ENCODE assay signal across 12 cellular contexts in genomic region chr7:129609666-129610065, GRCh38. TPM values are rescaled to one million over a fixed set of nuclear protein-coding genes. Genes with fewer than 3 reads are reported as not detected.
DNase-seq lines count a peak whose midpoint lies in the region; ATAC-seq, FAIRE-seq and TF ChIP-seq lines count a peak whose summit lies in the region.
"Had no signal": no experiment of that assay in that cellular context is flagged by ENCODE, and none has a peak within 500 bp of the region (broad histone marks: within the 10 kb centered on the region; RNA-seq: fewer than 3 reads in every experiment).

No MANE protein-coding gene starts in this region.

- H3K27me3 Mint-ChIP-seq in glutamatergic neuron (ENCODE audit: unreplicated experiment) (peaks cover 8% of the 10 kb centered on the region), type B pancreatic cell (no peaks in the 10 kb centered on the region)

- H3K4me3 Mint-ChIP-seq in glutamatergic neuron (ENCODE audit: unreplicated experiment): peak overlapping the region; percentile 98
- peak overlapping the region; percentile 99 for H3K4me3 Mint-ChIP-seq in type B pancreatic cell

- no peaks in the 10 kb centered on the region for H3K36me3 Mint-ChIP-seq in glutamatergic neuron (ENCODE audit: unreplicated experiment)
- H3K36me3 Mint-ChIP-seq in type B pancreatic cell: peaks cover 32% of the 10 kb centered on the region

- intact Hi-C loops in left ventricle myocardium inferior (cut with micrococcal nuclease) (no loop called here), Right ventricle myocardium inferior (cut with DNase I) (loop anchor here (5.0 kb wide), 1 partner anchor 38 kb away; no protein-coding TSS in a partner anchor)

- TF ChIP-seq CTCF in left ventricle myocardium inferior (IDR thresholded peaks at IDR 0.05; ENCODE audit: borderline replicate concordance): no peak
- no peak for TF ChIP-seq CTCF in glutamatergic neuron (IDR thresholded peaks at IDR 0.05; ENCODE audit: partially characterized antibody, unreplicated experiment)
- TF ChIP-seq CTCF in type B pancreatic cell (conservative IDR thresholded peaks at IDR 0.05): no peak

- H3K9me3 ChIP-seq in left ventricle myocardium inferior (replicated peaks): no peaks in the 10 kb centered on the region
- H3K9me3 ChIP-seq: gastrocnemius medialis had no signal

- H3K9me3 Mint-ChIP-seq in glutamatergic neuron (ENCODE audit: unreplicated experiment) (peaks cover 26% of the 10 kb centered on the region), type B pancreatic cell (no peaks in the 10 kb centered on the region)

- no peak for ATAC-seq in Right ventricle myocardium inferior
- ATAC-seq in HG03196 (IDR thresholded peaks at IDR 0.05; ENCODE audit: unreplicated experiment): no peak
- ATAC-seq: gastrocnemius medialis had no signal

- peaks cover 5% of the 10 kb centered on the region for H3K4me1 Mint-ChIP-seq in glutamatergic neuron (ENCODE audit: low read depth, unreplicated experiment)
- peaks cover 20% of the 10 kb centered on the region for H3K4me1 Mint-ChIP-seq in type B pancreatic cell (ENCODE audit: unreplicated experiment)

- TF ChIP-seq POLR2A in GM12891 (IDR thresholded peaks at IDR 0.05; ENCODE audit: low read depth, low read length): no peak

- peak overlapping the region; percentile 9 for H3K27ac Mint-ChIP-seq in glutamatergic neuron (ENCODE audit: unreplicated experiment)
- H3K27ac Mint-ChIP-seq in type B pancreatic cell: peak overlapping the region; percentile 96

- H3K27ac ChIP-seq in left ventricle myocardium inferior (replicated peaks): no peak overlapping the region

- FAIRE-seq in GM12891 (lab: Jason Lieb, UNC): no peak

- no peaks in the 10 kb centered on the region for H3K27me3 ChIP-seq in left ventricle myocardium inferior (ENCODE audit: low read depth)
- H3K27me3 ChIP-seq: gastrocnemius medialis had no signal

- H3K36me3 ChIP-seq in left ventricle myocardium inferior: peaks cover 7% of the 10 kb centered on the region
- H3K36me3 ChIP-seq: gastrocnemius medialis had no signal

- H3K4me3 ChIP-seq in left ventricle myocardium inferior: peak overlapping the region; percentile 90

- DNase-seq in left ventricle myocardium inferior: no peak
- no peak for DNase-seq in Right ventricle myocardium inferior (ENCODE audit: missing footprints)
- peak; percentile 26 for DNase-seq in SW480 (ENCODE audit: low spot score)
- no peak for DNase-seq in glutamatergic neuron
- no peak for DNase-seq in type B pancreatic cell (ENCODE audit: extremely low spot score, unreplicated experiment)
- no peak for DNase-seq in GM12891 (ENCODE audit: insufficient read length, low spot score)
- DNase-seq in NCI-H1436 (lab: John Stamatoyannopoulos, UW): no peak
- DNase-seq: cortex of kidney, gastrocnemius medialis, NCI-H510A, SW 1271 had no signal

- H3K4me1 ChIP-seq in left ventricle myocardium inferior: peaks cover 45% of the 10 kb centered on the region

TF ChIP-seq in GM12891, 5 proteins besides CTCF, POLR2A, EP300 and RAD21:
- no peak for TF ChIP-seq TAF1 (IDR thresholded peaks at IDR 0.05; ENCODE audit: low read depth, low read length)
- no peak for TF ChIP-seq POU2F2 (IDR thresholded peaks at IDR 0.05; ENCODE audit: low read depth, low read length)
- TF ChIP-seq PAX5 (IDR thresholded peaks at IDR 0.05; ENCODE audit: insufficient read depth, low read length, severe bottlenecking): no peak
- TF ChIP-seq POLR2AphosphoS5 (IDR thresholded peaks at IDR 0.05; ENCODE audit: low read depth, low read length): no peak
- no peak for TF ChIP-seq SPI1 (IDR thresholded peaks at IDR 0.05; ENCODE audit: low read depth, low read length)

RNA-seq across cellular contexts. Expression of gene NRF1, which starts 1.9 kb away (rescaled TPM):
- 9.6 TPM for total RNA-seq in left ventricle myocardium inferior
- 7.8 TPM for total RNA-seq in Right ventricle myocardium inferior
- 16.4 TPM for total RNA-seq in glutamatergic neuron (ENCODE audit: unreplicated experiment)
- 16.9 and 25.6 TPM in 2 replicates for total RNA-seq in type B pancreatic cell (ENCODE audit: low replicate concordance)
- 7.3 TPM for polyA plus RNA-seq in GM12891 (2012; ENCODE audit: low read depth, missing spikeins)
